ENCODE assay signal across 18 cellular contexts in genomic region chrX:37315511-37316248, GRCh38. TPM values are rescaled to one million over a fixed set of nuclear protein-coding genes. Genes with fewer than 3 reads are reported as not detected.
"Had no signal": no experiment of that assay in that cellular context is flagged by ENCODE, and none has a peak within 500 bp of the region (broad histone marks: within the 10 kb centered on the region; RNA-seq: fewer than 3 reads in every experiment).

No MANE protein-coding gene starts in this region.

- H3K4me3 Mint-ChIP-seq: activated CD4-positive, alpha-beta memory T cell treated with anti-CD3 and anti-CD28 coated beads, Interleukin-2, amount 10 ng/mL, durations not matched to agents 7 days and 5 days; activated CD4-positive, alpha-beta T cell treated with anti-CD3 and anti-CD28 coated beads, Interleukin-2, amount 10 ng/mL, durations not matched to agents 24 days and 14 days; brain; nephron had no signal

- H3K4me3 ChIP-seq: left lung, ovary, prostate gland, upper lobe of right lung had no signal

- H3K4me1 ChIP-seq: left lung, prostate gland, upper lobe of right lung had no signal

- ATAC-seq: left lung; stimulated activated naive CD8-positive, alpha-beta T cell treated with anti-CD3 and anti-CD28 coated beads, Interleukin-15, Interleukin-2, amounts not matched to agents 100 U/mL and 50 U/mL, for 24 hours; upper lobe of right lung had no signal

- H3K9me3 Mint-ChIP-seq: activated CD4-positive, alpha-beta memory T cell treated with anti-CD3 and anti-CD28 coated beads, Interleukin-2, amount 10 ng/mL, durations not matched to agents 7 days and 5 days; activated CD4-positive, alpha-beta T cell treated with anti-CD3 and anti-CD28 coated beads, Interleukin-2, amount 10 ng/mL, durations not matched to agents 24 days and 14 days; brain; nephron had no signal

- H3K27me3 Mint-ChIP-seq: activated CD4-positive, alpha-beta memory T cell treated with anti-CD3 and anti-CD28 coated beads, Interleukin-2, amount 10 ng/mL, durations not matched to agents 7 days and 5 days; activated CD4-positive, alpha-beta T cell treated with anti-CD3 and anti-CD28 coated beads, Interleukin-2, amount 10 ng/mL, durations not matched to agents 24 days and 14 days; brain had no signal

- H3K36me3 ChIP-seq: left lung, neutrophil, ovary, prostate gland, upper lobe of right lung had no signal

- H3K4me1 Mint-ChIP-seq: activated CD4-positive, alpha-beta memory T cell treated with anti-CD3 and anti-CD28 coated beads, Interleukin-2, amount 10 ng/mL, durations not matched to agents 7 days and 5 days; activated CD4-positive, alpha-beta T cell treated with anti-CD3 and anti-CD28 coated beads, Interleukin-2, amount 10 ng/mL, durations not matched to agents 24 days and 14 days; brain; nephron had no signal

- H3K27me3 ChIP-seq: left lung, neutrophil, ovary, upper lobe of right lung had no signal

- H3K27ac ChIP-seq: left lung, neutrophil, ovary, prostate gland, upper lobe of right lung had no signal

- DNase-seq: activated CD4-positive, alpha-beta memory T cell treated with anti-CD3 and anti-CD28 coated beads, Interleukin-2, amount 10 ng/mL, durations not matched to agents 7 days and 5 days; activated CD4-positive, alpha-beta T cell treated with anti-CD3 and anti-CD28 coated beads, Interleukin-2, amount 10 ng/mL, durations not matched to agents 24 days and 14 days; activated gamma-delta T cell; activated naive CD4-positive, alpha-beta T cell treated with anti-CD3 and anti-CD28 coated beads, Interleukin-2, amount 50 U/mL, for 16 hours; anterior cingulate cortex; caudate nucleus; left lung; ovary; stimulated activated CD4-positive, alpha-beta T cell treated with anti-CD3 and anti-CD28 coated beads, Interleukin-4, amount 100 ng/mL, for 24 hours; stimulated activated naive CD8-positive, alpha-beta T cell treated with anti-CD3 and anti-CD28 coated beads, Interleukin-15, Interleukin-2, amounts not matched to agents 100 U/mL and 50 U/mL, for 24 hours; SW 1271; upper lobe of right lung had no signal

- H3K27ac Mint-ChIP-seq: activated CD4-positive, alpha-beta memory T cell treated with anti-CD3 and anti-CD28 coated beads, Interleukin-2, amount 10 ng/mL, durations not matched to agents 7 days and 5 days; activated CD4-positive, alpha-beta T cell treated with anti-CD3 and anti-CD28 coated beads, Interleukin-2, amount 10 ng/mL, durations not matched to agents 24 days and 14 days; brain had no signal

- H3K9me3 ChIP-seq: left lung, neutrophil, ovary, prostate gland, upper lobe of right lung had no signal

- H3K36me3 Mint-ChIP-seq: brain had no signal

RNA-seq across cellular contexts. Expression of gene PRRG1, which starts 33.5 kb away (rescaled TPM):
- total RNA-seq: activated CD4-positive, alpha-beta memory T cell treated with anti-CD3 and anti-CD28 coated beads, Interleukin-2, amount 10 ng/mL, durations not matched to agents 7 days and 5 days; activated CD4-positive, alpha-beta T cell treated with anti-CD3 and anti-CD28 coated beads, Interleukin-2, amount 10 ng/mL, durations not matched to agents 24 days and 14 days; mononuclear cell; T-helper 2 cell treated with Interferon-gamma antibody and Interleukin-4, amounts not matched to agents 100 ng/mL and 5 ng/mL, for 36 hours had no signal
